8 cellular contexts compared by ENCODE assay signal in genomic region chr12:101407054-101407437, GRCh38. TPM values are rescaled to one million over a fixed set of nuclear protein-coding genes. Genes with fewer than 3 reads are reported as not detected.
DNase-seq lines count a peak whose midpoint lies in the region; ATAC-seq, FAIRE-seq and TF ChIP-seq lines count a peak whose summit lies in the region.

No MANE protein-coding gene starts in this region.

- ATAC-seq in HG03095 (IDR thresholded peaks at IDR 0.05; ENCODE audit: unreplicated experiment), result peak; percentile 19

- TF ChIP-seq CTCF in endothelial cell of umbilical vein (IDR thresholded peaks at IDR 0.05; ENCODE audit: extremely low read depth in 1 of 2, insufficient read depth in 1 of 2, low read depth in 1 of 2, low read length in 2 of 2), result no peak
- no peak for TF ChIP-seq CTCF in neural progenitor cell (IDR thresholded peaks at IDR 0.05)

- no peaks in the 10 kb centered on the region for H3K9me3 Mint-ChIP-seq in neural progenitor cell

- intact Hi-C loops in endothelial cell of umbilical vein (cut with micrococcal nuclease), result loop anchor here (5.0 kb wide), 3 partner anchors 125 to 385 kb away; partner anchors contain the start of genes CHPT1 and UTP20

- peaks cover 11% of the 10 kb centered on the region for H3K4me1 Mint-ChIP-seq in neural progenitor cell

- peaks cover 14% of the 10 kb centered on the region for H3F3A ChIP-seq in neural progenitor cell (ENCODE audit: low read depth)

- TF ChIP-seq POLR2A in endothelial cell of umbilical vein (IDR thresholded peaks at IDR 0.05; ENCODE audit: low read depth, low read length), result no peak

- H3K4me3 Mint-ChIP-seq in neural progenitor cell, result peak overlapping the region; percentile 97

- peaks cover 13% of the 10 kb centered on the region for H3K4me1 ChIP-seq in endothelial cell of umbilical vein (ENCODE audit: control insufficient read depth, extremely low read depth, insufficient read depth, low read length)
- peaks cover 5% of the 10 kb centered on the region for H3K4me1 ChIP-seq in neural progenitor cell

- H3K79me2 ChIP-seq in endothelial cell of umbilical vein (ENCODE audit: control insufficient read depth, insufficient read depth, low read length) (peaks cover 42% of the 10 kb centered on the region), neural progenitor cell (ENCODE audit: low read depth) (peaks cover 55% of the 10 kb centered on the region)

- BruUV-seq in endothelial cell of umbilical vein (replicated peaks; lab: Mats Ljungman, UMichigan), result no TSS peak

- peaks cover 3% of the 10 kb centered on the region for H3K27me3 Mint-ChIP-seq in neural progenitor cell (ENCODE audit: insufficient read depth, low read depth)

- POLR2A ChIA-PET in endothelial cell of umbilical vein (lab: Charles Lee), result interaction anchor here (0.5 to 0.6 kb wide), 2 partner anchors 24 to 484 kb away, joined by 3 to 4 read pairs; no protein-coding TSS in a partner anchor

- dilution Hi-C loops in endothelial cell of umbilical vein (cut with MboI; ENCODE audit: extremely low pct_ligation_motif_present, low sequenced_read_pairs), result no loop called here

- peak in 2 of 3 experiments; percentile 3 for DNase-seq in stimulated activated CD4-positive, alpha-beta T cell treated with anti-CD3 and anti-CD28 coated beads, TNF-alpha, amount 100 ng/mL, for 24 hours (ENCODE audit: low read depth in 3 of 3)
- DNase-seq in stimulated activated CD4-positive, alpha-beta T cell treated with anti-CD3 and anti-CD28 coated beads, Interleukin-15, amount 100 ng/mL, for 24 hours, result no peak
- DNase-seq in SW480 (ENCODE audit: low spot score) (peak; percentile 39), endothelial cell of umbilical vein (ENCODE audit: low read depth, low spot score) (no peak), neural progenitor cell (ENCODE audit: low spot score) (peak; percentile 64), NOMO-1 treated with DMSO at 0.1 percent for 48 hours (lab: John Stamatoyannopoulos, UW; ENCODE audit: unreplicated experiment) (no peak), HK-2 (ENCODE audit: unreplicated experiment) (no peak)

- peak overlapping the region; percentile 83 for H3K4me2 ChIP-seq in endothelial cell of umbilical vein (ENCODE audit: insufficient read depth, low read length)
- H3K4me2 ChIP-seq in neural progenitor cell, result peak overlapping the region; percentile 91

- H3K9ac ChIP-seq in endothelial cell of umbilical vein (replicated peaks; ENCODE audit: extremely low read depth, insufficient read depth, low read length) (peak overlapping the region; percentile 98), neural progenitor cell (peak overlapping the region; percentile 79)

- peak overlapping the region; percentile 99 for H3K27ac ChIP-seq in endothelial cell of umbilical vein (ENCODE audit: insufficient read depth, low read depth, low read length)
- peak overlapping the region; percentile 56 for H3K27ac ChIP-seq in neural progenitor cell

- H3K36me3 ChIP-seq in endothelial cell of umbilical vein (ENCODE audit: control insufficient read depth in 2 of 2, extremely low read depth in 1 of 2, insufficient read depth in 2 of 2, low read length in 2 of 2), result peaks cover 2 to 3% of the 10 kb centered on the region in 2 experiments
- H3K36me3 ChIP-seq in neural progenitor cell, result peaks cover 2% of the 10 kb centered on the region

- peak; percentile 26 for FAIRE-seq in endothelial cell of umbilical vein (lab: Jason Lieb, UNC)

- no peaks in the 10 kb centered on the region for H4K20me1 ChIP-seq in endothelial cell of umbilical vein (replicated peaks; ENCODE audit: control insufficient read depth, extremely low read depth, insufficient read depth, low read length)
- H4K20me1 ChIP-seq in neural progenitor cell (ENCODE audit: low read depth), result peaks cover 15% of the 10 kb centered on the region

- H3K4me3 ChIP-seq in endothelial cell of umbilical vein (replicated peaks in 1 of 3; ENCODE audit: insufficient read depth in 1 of 3, low read depth in 1 of 3, low read length in 3 of 3) (peak overlapping the region; percentile 39 to 88 (median 71)), neural progenitor cell (peak overlapping the region; percentile 76)

- no peaks in the 10 kb centered on the region for H3K9me1 ChIP-seq in endothelial cell of umbilical vein (replicated peaks; ENCODE audit: control insufficient read depth, extremely low read depth, insufficient read depth, low read length)

- H3K27me3 ChIP-seq in endothelial cell of umbilical vein (ENCODE audit: control insufficient read depth in 2 of 2, insufficient read depth in 2 of 2, low read length in 2 of 2), result peaks cover 0 to 2% of the 10 kb centered on the region in 2 experiments
- no peaks in the 10 kb centered on the region for H3K27me3 ChIP-seq in neural progenitor cell

- H2AFZ ChIP-seq in endothelial cell of umbilical vein (ENCODE audit: low read depth, low read length), result peak overlapping the region; percentile 79
- peak overlapping the region; percentile 93 for H2AFZ ChIP-seq in neural progenitor cell (replicated peaks)

- H3K9me3 ChIP-seq in endothelial cell of umbilical vein (replicated peaks; ENCODE audit: control insufficient read depth, insufficient read depth, low read length) (no peaks in the 10 kb centered on the region), neural progenitor cell (ENCODE audit: low read depth) (no peaks in the 10 kb centered on the region)

- H3K27ac Mint-ChIP-seq in neural progenitor cell, result peak overlapping the region; percentile 96

- CTCF ChIA-PET in endothelial cell of umbilical vein (lab: Charles Lee), result interaction anchor here (1.0 to 1.6 kb wide), 4 partner anchors 13 to 433 kb away, joined by 3 to 6 read pairs (median 6); no protein-coding TSS in a partner anchor

- peaks cover 4% of the 10 kb centered on the region for H3K36me3 Mint-ChIP-seq in neural progenitor cell

TF ChIP-seq in endothelial cell of umbilical vein, 7 proteins besides CTCF, POLR2A, EP300 and RAD21:
- TF ChIP-seq MAX (IDR thresholded peaks at IDR 0.05; ENCODE audit: insufficient read depth, insufficient read length) (no peak), MYC (IDR thresholded peaks at IDR 0.05; ENCODE audit: low read depth, low read length) (no peak)

RNA-seq across cellular contexts. Expression of gene ARL1, which starts 0.5 kb away (rescaled TPM):
- total RNA-seq in endothelial cell of umbilical vein (65.4 and 76.5 TPM in 2 replicates), neural progenitor cell (ENCODE audit: low replicate concordance) (47.5 and 89.8 TPM in 2 replicates)
- 22.9 and 30.4 TPM in 2 replicates for polyA plus RNA-seq in endothelial cell of umbilical vein
- 53.6 and 72.1 TPM in 2 replicates for polyA plus RNA-seq in endothelial cell of umbilical vein (2011; cell fraction: cytosol; rRNA removed)
- 48.7 and 54.8 TPM in 2 replicates for polyA plus RNA-seq in endothelial cell of umbilical vein (2011; cell fraction: nucleus; rRNA removed)
- polyA plus RNA-seq in endothelial cell of umbilical vein (2012), result 94.4 and 100 TPM in 2 replicates
- 42.8 and 44.0 TPM in 2 replicates for polyA minus RNA-seq in endothelial cell of umbilical vein
- polyA minus RNA-seq in endothelial cell of umbilical vein (2011; cell fraction: cytosol; rRNA and poly(A)+ RNA removed), result 29.7 TPM
- 59.9 and 82.7 TPM in 2 replicates for polyA minus RNA-seq in endothelial cell of umbilical vein (2011; cell fraction: nucleus; rRNA and poly(A)+ RNA removed)

Comparison
In these comparisons a context has a peak if more than half of its experiments do, and no peak if none do; other contexts are left out.
1. DNase-seq: peak in stimulated activated CD4-positive, alpha-beta T cell treated with anti-CD3 and anti-CD28 coated beads, TNF-alpha, amount 100 ng/mL, for 24 hours (2 of 3), SW480 (single experiment) and neural progenitor cell (single experiment); none in stimulated activated CD4-positive, alpha-beta T cell treated with anti-CD3 and anti-CD28 coated beads, Interleukin-15, amount 100 ng/mL, for 24 hours (single experiment), endothelial cell of umbilical vein (single experiment), NOMO-1 treated with DMSO at 0.1 percent for 48 hours (single experiment) and HK-2 (single experiment).